Comparison of ENCODE assay signal across 11 cellular contexts in genomic region chr4:786861-787300, GRCh38. TPM values are rescaled to one million over a fixed set of nuclear protein-coding genes. Genes with fewer than 3 reads are reported as not detected.
A peak's percentile ranks its signal among the peaks of the same experiment; 100 is the strongest.
DNase-seq lines count a peak whose midpoint lies in the region; ATAC-seq, FAIRE-seq and TF ChIP-seq lines count a peak whose summit lies in the region.
"Had no signal": no experiment of that assay in that cellular context is flagged by ENCODE, and none has a peak within 500 bp of the region (broad histone marks: within the 10 kb centered on the region; RNA-seq: fewer than 3 reads in every experiment).

No MANE protein-coding gene starts in this region.

- peaks cover 61% of the 10 kb centered on the region for H3K36me3 Mint-ChIP-seq in Caco-2 (ENCODE audit: insufficient read depth, unreplicated experiment)

- POLR2A ChIA-PET in Caco-2 (lab: Charles Lee): no interaction called here

- no peaks in the 10 kb centered on the region for H3K27me3 ChIP-seq in Caco-2 (replicated peaks; ENCODE audit: control insufficient read depth, insufficient read depth, low read length)
- peaks cover 42 to 52% (median 45%) of the 10 kb centered on the region in 3 donors for H3K27me3 ChIP-seq in skeletal muscle tissue (ENCODE audit: control insufficient read depth in 3 of 3, insufficient read depth in 3 of 3, low read length in 3 of 3)
- H3K27me3 ChIP-seq in WERI-Rb-1 (ENCODE audit: insufficient read depth, low read depth, severe bottlenecking): no peaks in the 10 kb centered on the region
- H3K27me3 ChIP-seq: BE2C had no signal

- no TSS peak for BruUV-seq in Caco-2 (replicated peaks; lab: Mats Ljungman, UMichigan)

- intact Hi-C loops in Caco-2 (cut with micrococcal nuclease; ENCODE audit: unreplicated experiment): no loop called here
- intact Hi-C loops in kidney (cut with DNase I): no loop called here

- CTCF ChIA-PET in Caco-2 (lab: Charles Lee): no interaction called here

- H3K4me3 ChIP-seq in Caco-2 (ENCODE audit: low read depth, low read length): no peak overlapping the region
- H3K4me3 ChIP-seq in astrocyte of the spinal cord (ENCODE audit: low read depth, low read length): no peak overlapping the region
- no peak overlapping the region for H3K4me3 ChIP-seq in kidney (ENCODE audit: low read length in 2 of 2)
- peak overlapping the region in 1 of 3 donors; percentile 30 for H3K4me3 ChIP-seq in skeletal muscle tissue (ENCODE audit: low read length in 3 of 3)
- H3K4me3 ChIP-seq in WERI-Rb-1 (ENCODE audit: low read depth, low read length): no peak overlapping the region

- H3K27ac Mint-ChIP-seq in Caco-2 (ENCODE audit: unreplicated experiment): peak overlapping the region; percentile 48

- no peak for DNase-seq in Caco-2
- DNase-seq in astrocyte of the spinal cord (ENCODE audit: low read depth, low spot score): no peak
- DNase-seq in kidney: peak; percentile 89
- DNase-seq in WERI-Rb-1: no peak
- DNase-seq in NCI-H748 (lab: John Stamatoyannopoulos, UW; ENCODE audit: unreplicated experiment): no peak
- DNase-seq: BE2C, OCI-M1 had no signal

- H3K27ac ChIP-seq in kidney (ENCODE audit: low read depth in 2 of 2, low read length in 2 of 2): no peak overlapping the region
- peak overlapping the region; percentile 72 for H3K27ac ChIP-seq in skeletal muscle tissue (ENCODE audit: low read depth, low read length)
- no peak overlapping the region for H3K27ac ChIP-seq in WERI-Rb-1

- no peaks in the 10 kb centered on the region for H3K9me3 ChIP-seq in Caco-2
- H3K9me3 ChIP-seq in kidney (ENCODE audit: control insufficient read depth in 1 of 2, low read length in 2 of 2): no peaks in the 10 kb centered on the region
- H3K9me3 ChIP-seq in skeletal muscle tissue (ENCODE audit: control insufficient read depth in 3 of 3, low read length in 3 of 3): no peaks in the 10 kb centered on the region
- no peaks in the 10 kb centered on the region for H3K9me3 ChIP-seq in WERI-Rb-1 (ENCODE audit: severe bottlenecking)
- H3K9me3 ChIP-seq: BE2C had no signal

- in situ Hi-C loops in astrocyte of the spinal cord (cut with HindIII; ENCODE audit: low sequenced_read_pairs): no loop called here

- no peak overlapping the region for H3K4me3 Mint-ChIP-seq in Caco-2 (ENCODE audit: unreplicated experiment)

- H3K27me3 Mint-ChIP-seq in Caco-2 (ENCODE audit: insufficient read depth, unreplicated experiment): no peaks in the 10 kb centered on the region

- ATAC-seq in HG02798 (IDR thresholded peaks at IDR 0.05; ENCODE audit: poor library complexity, unreplicated experiment) (no peak), GM19324 (IDR thresholded peaks at IDR 0.05; ENCODE audit: low FRiP score, unreplicated experiment) (no peak)

- H3K9ac ChIP-seq in kidney (ENCODE audit: low read length in 2 of 2): no peak overlapping the region
- H3K9ac ChIP-seq in skeletal muscle tissue (ENCODE audit: low read depth in 1 of 3, low read length in 3 of 3): peak overlapping the region in 1 of 3 donors; percentile 23

- H3K9me3 Mint-ChIP-seq in Caco-2 (ENCODE audit: unreplicated experiment): no peaks in the 10 kb centered on the region
- H3K9me3 Mint-ChIP-seq: T-helper 1 cell treated with Interleukin-12 subunit alpha and Interleukin-12 subunit beta and Interleukin-4 antibody, amounts not matched to agents 30 μg/mL and 1 μg/mL, for 36 hours had no signal

- no peak for FAIRE-seq in kidney (lab: Jason Lieb, UNC)

- H3K4me1 ChIP-seq in Caco-2 (peaks cover 6% of the 10 kb centered on the region), kidney (ENCODE audit: control insufficient read depth in 1 of 2, insufficient read depth in 1 of 2, low read depth in 1 of 2, low read length in 2 of 2) (peaks cover 0 to 6% of the 10 kb centered on the region in 2 donors), skeletal muscle tissue (ENCODE audit: control insufficient read depth in 3 of 3, insufficient read depth in 3 of 3, low read length in 3 of 3) (peaks cover 9 to 19% (median 11%) of the 10 kb centered on the region in 3 donors)

- no peaks in the 10 kb centered on the region for H3K36me3 ChIP-seq in Caco-2 (ENCODE audit: control insufficient read depth, insufficient read depth, low read length)
- no peaks in the 10 kb centered on the region for H3K36me3 ChIP-seq in kidney (ENCODE audit: control insufficient read depth in 1 of 2, insufficient read depth in 2 of 2, low read length in 2 of 2)
- H3K36me3 ChIP-seq in skeletal muscle tissue (ENCODE audit: control insufficient read depth in 3 of 3, insufficient read depth in 3 of 3, low read length in 3 of 3): no peaks in the 10 kb centered on the region
- H3K36me3 ChIP-seq in WERI-Rb-1: peaks cover 49% of the 10 kb centered on the region

- peaks cover 36% of the 10 kb centered on the region for H3K4me1 Mint-ChIP-seq in Caco-2 (ENCODE audit: low read depth, unreplicated experiment)

- TF ChIP-seq CTCF in Caco-2 (IDR thresholded peaks at IDR 0.05; ENCODE audit: insufficient read depth in 1 of 2, low read depth in 1 of 2, low read length in 1 of 2, severe bottlenecking in 1 of 2, unreplicated experiment in 1 of 2): no peak
- peak; percentile 39 for TF ChIP-seq CTCF in astrocyte of the spinal cord (IDR thresholded peaks at IDR 0.05; ENCODE audit: low read depth, low read length)
- no peak for TF ChIP-seq CTCF in kidney (IDR thresholded peaks at IDR 0.05; ENCODE audit: borderline replicate concordance, extremely low read depth, insufficient read depth)
- TF ChIP-seq CTCF in WERI-Rb-1 (IDR thresholded peaks at IDR 0.05; ENCODE audit: low read depth, low read length): no peak

RNA-seq across cellular contexts. Expression of gene CPLX1, which starts 39.0 kb away (rescaled TPM):
- total RNA-seq in Caco-2 (2022) (20.5 and 20.9 TPM in 2 replicates), kidney (10.2 TPM), skeletal muscle tissue (not detected)
- polyA plus RNA-seq in kidney (ENCODE audit: insufficient read depth, low read depth, low replicate concordance): 3.9 TPM

Comparison
In these comparisons a context has a peak if more than half of its experiments do, and no peak if none do; other contexts are left out.
1. RNA of gene CPLX1, which starts 39.0 kb away (total RNA-seq): 20.5 to 20.9 TPM in Caco-2 and 10.2 TPM in kidney (single experiment); not detected in skeletal muscle tissue (single experiment); every median in the first group is over 10 times any median in the second.